In genomic region chr12:105814283-105814682, GRCh38 we compare ENCODE assay signal across 22 cellular contexts.
DNase-seq lines count a peak whose midpoint lies in the region; ATAC-seq lines count a peak whose summit lies in the region.
"Had no signal": no experiment of that assay in that cellular context is flagged by ENCODE, and none has a peak within 500 bp of the region (broad histone marks: within the 10 kb centered on the region; RNA-seq: fewer than 3 reads in every experiment).

No MANE protein-coding gene starts in this region.

- no peak overlapping the region for H3K4me3 ChIP-seq in trophoblast cell (ENCODE audit: low read depth, low read length)
- H3K4me3 ChIP-seq: breast epithelium, MG63, transverse colon had no signal

- peak overlapping the region; percentile 70 for H2AK5ac ChIP-seq in trophoblast cell (ENCODE audit: low read length)

- H2BK12ac ChIP-seq in trophoblast cell (ENCODE audit: low read length), result peak overlapping the region; percentile 87

- H3K18ac ChIP-seq in trophoblast cell (ENCODE audit: low read length), result peak overlapping the region; percentile 35

- H3K9me3 ChIP-seq in trophoblast cell (ENCODE audit: insufficient read depth, low read depth, low read length), result no peaks in the 10 kb centered on the region
- H3K9me3 ChIP-seq: breast epithelium, MG63, transverse colon had no signal

- H2AFZ ChIP-seq in trophoblast cell (ENCODE audit: insufficient read depth, low read length, poor library complexity), result no peak overlapping the region
- H2AFZ ChIP-seq: parathyroid adenoma had no signal

- WGBS in trophoblast cell (ENCODE audit: extremely low coverage, insufficient coverage, insufficient read length), result no CpG with 5 or more reads among the region's 4 CpGs

- peak overlapping the region; percentile 66 for H4K91ac ChIP-seq in trophoblast cell (ENCODE audit: low read depth, low read length)

- no peaks in the 10 kb centered on the region for H3K27me3 ChIP-seq in trophoblast cell (ENCODE audit: insufficient read depth, low read length)
- H3K27me3 ChIP-seq: breast epithelium, MG63, transverse colon had no signal

- H3K27ac ChIP-seq in trophoblast cell (ENCODE audit: low read depth, low read length), result no peak overlapping the region
- H3K27ac ChIP-seq: 22Rv1, breast epithelium, C4-2B, parathyroid adenoma, transverse colon had no signal

- peaks cover 6 to 8% of the 10 kb centered on the region in 2 experiments for H3K4me1 ChIP-seq in trophoblast cell (ENCODE audit: control insufficient read depth in 1 of 2, insufficient read depth in 2 of 2, low read length in 2 of 2)
- H3K4me1 ChIP-seq: breast epithelium, parathyroid adenoma, transverse colon had no signal

- H3K23ac ChIP-seq in trophoblast cell (ENCODE audit: low read length), result no peak overlapping the region

- H3K9ac ChIP-seq in trophoblast cell (ENCODE audit: low read length), result no peak overlapping the region
- H3K9ac ChIP-seq: parathyroid adenoma had no signal

- no peak overlapping the region for H4K12ac ChIP-seq in trophoblast cell (ENCODE audit: low read depth, low read length)

- H3K79me1 ChIP-seq in trophoblast cell (ENCODE audit: low read length), result peaks cover 4% of the 10 kb centered on the region

- peak overlapping the region; percentile 55 for H3K14ac ChIP-seq in trophoblast cell (ENCODE audit: low read length)

- ATAC-seq in esophagus mucosa, result no peak
- ATAC-seq: activated T-cell treated with anti-CD3 and anti-CD28 coated beads, Interleukin-2, amount 50 U/mL, for 4 hours; HCT116; left colon; stimulated activated naive B cell treated with anti-CD40 and anti-IgM and Interleukin-4, amounts not matched to agents 10 μg/mL and 1 μg/mL and 100 μg/mL, for 72 hours had no signal

- no peak overlapping the region for H4K8ac ChIP-seq in trophoblast cell (ENCODE audit: low read depth, low read length)

- no peak overlapping the region for H2BK5ac ChIP-seq in trophoblast cell (ENCODE audit: low read depth, low read length, poor library complexity)

- no peaks in the 10 kb centered on the region for H3K79me2 ChIP-seq in trophoblast cell (ENCODE audit: control insufficient read depth, insufficient read depth, low read length, poor library complexity)
- H3K79me2 ChIP-seq: parathyroid adenoma had no signal

- H3K4ac ChIP-seq in trophoblast cell (ENCODE audit: low read depth, low read length), result no peak overlapping the region

- H3K4me2 ChIP-seq in trophoblast cell (ENCODE audit: low read length), result no peak overlapping the region

- H3K36me3 ChIP-seq in trophoblast cell (ENCODE audit: control insufficient read depth in 1 of 2, insufficient read depth in 2 of 2, low read length in 2 of 2), result no peaks in the 10 kb centered on the region
- H3K36me3 ChIP-seq: breast epithelium, MG63, transverse colon had no signal

- DNase-seq in DMS 273 (lab: John Stamatoyannopoulos, UW; ENCODE audit: unreplicated experiment) (peak; percentile 6), DMS 273 treated with DMSO at 0.1 percent for 48 hours (lab: John Stamatoyannopoulos, UW) (no peak), NCI-H2107 (lab: John Stamatoyannopoulos, UW) (peak; percentile 96), NCI-H748 treated with DMSO at 0.1 percent for 48 hours (lab: John Stamatoyannopoulos, UW) (peak; percentile 97), trophoblast cell (no peak), cortex of kidney (lab: John Stamatoyannopoulos, UW) (no peak)
- no peak for DNase-seq in stimulated activated CD8-positive, alpha-beta memory T cell treated with anti-CD3 and anti-CD28 coated beads, Interleukin-4, amount 100 ng/mL, for 48 hours
- DNase-seq: activated CD4-positive, alpha-beta T cell treated with anti-CD3 and anti-CD28 coated beads, Interleukin-2, amount 50 U/mL, for 48 hours; activated naive CD8-positive, alpha-beta T cell treated with anti-CD3 and anti-CD28 coated beads, Interleukin-2, amount 10 ng/mL, durations not matched to agents 7 days and 5 days; activated T-cell treated with anti-CD3 and anti-CD28 coated beads, Interleukin-2, amount 50 U/mL, for 4 hours; effector CD8-positive, alpha-beta T cell; GF-D8; left colon; MG63; stimulated activated naive B cell treated with anti-CD40 and anti-IgM and Interleukin-4, amounts not matched to agents 10 μg/mL and 1 μg/mL and 100 μg/mL, for 72 hours; transverse colon had no signal

- peak overlapping the region; percentile 31 for H2BK120ac ChIP-seq in trophoblast cell (ENCODE audit: insufficient read depth, low read length, poor library complexity)

Comparison
In these comparisons a context has a peak if more than half of its experiments do, and no peak if none do; other contexts are left out.
1. DNase-seq: peak in DMS 273 (single experiment), NCI-H2107 (single experiment) and NCI-H748 treated with DMSO at 0.1 percent for 48 hours (single experiment); none in DMS 273 treated with DMSO at 0.1 percent for 48 hours (single experiment), trophoblast cell (0 of 2), stimulated activated CD8-positive, alpha-beta memory T cell treated with anti-CD3 and anti-CD28 coated beads, Interleukin-4, amount 100 ng/mL, for 48 hours (single experiment) and cortex of kidney (single experiment).